17 cellular contexts compared by ENCODE assay signal in the genomic region with DNA sequence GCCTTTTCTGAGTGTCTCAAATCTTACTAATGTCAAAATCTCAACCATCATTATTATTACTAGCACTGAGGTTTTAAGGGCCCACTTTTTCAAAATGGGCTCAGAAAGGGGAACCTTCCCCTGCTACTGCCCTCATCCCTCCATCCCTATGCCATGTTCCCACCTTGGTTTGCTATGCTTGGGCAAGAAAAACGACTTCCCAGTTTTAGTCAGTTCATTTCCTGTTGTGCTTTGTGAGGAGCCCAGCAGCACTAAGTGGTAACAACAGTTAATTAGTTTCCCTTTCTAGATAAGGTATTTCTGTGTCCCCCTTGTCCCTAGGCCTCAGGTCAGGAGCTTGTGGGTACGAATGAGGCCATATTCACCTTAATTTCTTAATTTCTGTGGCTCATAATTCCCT.
A peak's percentile ranks its signal among the peaks of the same experiment; 100 is the strongest.
DNase-seq lines count a peak whose midpoint lies in the region; ATAC-seq and TF ChIP-seq lines count a peak whose summit lies in the region.
"Had no signal": no experiment of that assay in that cellular context is flagged by ENCODE, and none has a peak within 500 bp of the region (broad histone marks: within the 10 kb centered on the region; RNA-seq: fewer than 3 reads in every experiment).

No MANE protein-coding gene starts in this region.

- no peak overlapping the region for H3K4me3 Mint-ChIP-seq in activated T-helper 2 cell treated with anti-CD3 and anti-CD28 coated beads, Interferon-gamma antibody, Interleukin-2, Interleukin-4, amounts not matched to agents 10 μg/mL and 5 μg/mL and 100 μg/mL, durations not matched to agents 14 hours and 24 hours and 36 hours (ENCODE audit: low read depth)
- H3K4me3 Mint-ChIP-seq: endodermal cell had no signal

- DNase-seq in SKM-1 treated with dmso at 0.1 percent for 144 hours (lab: John Stamatoyannopoulos, UW; ENCODE audit: unreplicated experiment) (peak; percentile 44), SKM-1 (lab: John Stamatoyannopoulos, UW; ENCODE audit: unreplicated experiment) (no peak), foreskin melanocyte (no peak)
- DNase-seq in activated T-helper 2 cell treated with anti-CD3 and anti-CD28 coated beads, Interferon-gamma antibody, Interleukin-2, Interleukin-4, amounts not matched to agents 10 μg/mL and 5 μg/mL and 100 μg/mL, durations not matched to agents 14 hours and 24 hours and 36 hours (ENCODE audit: low spot score): no peak
- DNase-seq: activated T-cell treated with anti-CD3 and anti-CD28 coated beads, Interleukin-2, amount 50 U/mL, for 48 hours; C1 segment of cervical spinal cord; DMS153; endodermal cell; hypothalamus; NCI-H2171 treated with DMSO at 0.1 percent for 48 hours; nucleus accumbens; stimulated activated CD4-positive, alpha-beta T cell treated with anti-CD3 and anti-CD28 coated beads, Interleukin-4, amount 100 ng/mL, for 24 hours had no signal

- H3K27me3 Mint-ChIP-seq in activated T-helper 2 cell treated with anti-CD3 and anti-CD28 coated beads, Interferon-gamma antibody, Interleukin-2, Interleukin-4, amounts not matched to agents 10 μg/mL and 5 μg/mL and 100 μg/mL, durations not matched to agents 14 hours and 24 hours and 36 hours (ENCODE audit: low read depth): peaks cover 10% of the 10 kb centered on the region

- intact Hi-C loops in activated T-helper 2 cell treated with anti-CD3 and anti-CD28 coated beads, Interferon-gamma antibody, Interleukin-2, Interleukin-4, amounts not matched to agents 10 μg/mL and 5 μg/mL and 100 μg/mL, durations not matched to agents 14 hours and 24 hours and 36 hours (cut with micrococcal nuclease): no loop called here

- peak overlapping the region; percentile 67 for H3K27ac Mint-ChIP-seq in activated T-helper 2 cell treated with anti-CD3 and anti-CD28 coated beads, Interferon-gamma antibody, Interleukin-2, Interleukin-4, amounts not matched to agents 10 μg/mL and 5 μg/mL and 100 μg/mL, durations not matched to agents 14 hours and 24 hours and 36 hours
- H3K27ac Mint-ChIP-seq: endodermal cell had no signal

- ATAC-seq in GM21381 (IDR thresholded peaks at IDR 0.05; ENCODE audit: unreplicated experiment) (peak; percentile 38), HG03342 (IDR thresholded peaks at IDR 0.05; ENCODE audit: unreplicated experiment) (peak; percentile 40), GM21825 (IDR thresholded peaks at IDR 0.05; ENCODE audit: unreplicated experiment) (no peak), SK-N-SH treated with all-trans-retinoic acid at 6 μM for 48 hours (no peak)
- ATAC-seq: HepG2 had no signal

- no peaks in the 10 kb centered on the region for H3K9me3 Mint-ChIP-seq in activated T-helper 2 cell treated with anti-CD3 and anti-CD28 coated beads, Interferon-gamma antibody, Interleukin-2, Interleukin-4, amounts not matched to agents 10 μg/mL and 5 μg/mL and 100 μg/mL, durations not matched to agents 14 hours and 24 hours and 36 hours
- H3K9me3 Mint-ChIP-seq: endodermal cell had no signal

- peaks cover 34% of the 10 kb centered on the region for H3K4me1 Mint-ChIP-seq in activated T-helper 2 cell treated with anti-CD3 and anti-CD28 coated beads, Interferon-gamma antibody, Interleukin-2, Interleukin-4, amounts not matched to agents 10 μg/mL and 5 μg/mL and 100 μg/mL, durations not matched to agents 14 hours and 24 hours and 36 hours (ENCODE audit: low read depth)

- H3K36me3 Mint-ChIP-seq in activated T-helper 2 cell treated with anti-CD3 and anti-CD28 coated beads, Interferon-gamma antibody, Interleukin-2, Interleukin-4, amounts not matched to agents 10 μg/mL and 5 μg/mL and 100 μg/mL, durations not matched to agents 14 hours and 24 hours and 36 hours (ENCODE audit: low read depth): peaks cover 3% of the 10 kb centered on the region

TF ChIP-seq in SK-N-SH treated with all-trans-retinoic acid at 6 μM for 48 hours, 23 proteins besides CTCF, POLR2A, EP300 and RAD21:
- no peak for TF ChIP-seq PPARA (CRISPR knock-in tag; IDR thresholded peaks at IDR 0.05; ENCODE audit: borderline replicate concordance)
- TF ChIP-seq SNAI2 (CRISPR knock-in tag; IDR thresholded peaks at IDR 0.05): no peak
- no peak for TF ChIP-seq ZFP3 (CRISPR knock-in tag; IDR thresholded peaks at IDR 0.05)
- no peak for TF ChIP-seq POU6F1 (CRISPR knock-in tag; IDR thresholded peaks at IDR 0.05; ENCODE audit: borderline replicate concordance, low read depth)
- TF ChIP-seq RARB (CRISPR knock-in tag; IDR thresholded peaks at IDR 0.05): no peak
- no peak for TF ChIP-seq GLIS3 (CRISPR knock-in tag; IDR thresholded peaks at IDR 0.05)
- no peak for TF ChIP-seq ZC3H10 (CRISPR knock-in tag; IDR thresholded peaks at IDR 0.05)
- no peak for TF ChIP-seq ARNTL (CRISPR knock-in tag; IDR thresholded peaks at IDR 0.05; ENCODE audit: borderline replicate concordance, low read depth)
- TF ChIP-seq ZNF565 (CRISPR knock-in tag; conservative IDR thresholded peaks at IDR 0.05; ENCODE audit: low read depth): no peak
- no peak for TF ChIP-seq ZFP30 (CRISPR knock-in tag; IDR thresholded peaks at IDR 0.05)
- no peak for TF ChIP-seq CSRNP3 (CRISPR knock-in tag; IDR thresholded peaks at IDR 0.05)
- TF ChIP-seq TCF4 (CRISPR knock-in tag; IDR thresholded peaks at IDR 0.05; ENCODE audit: borderline replicate concordance): no peak
- no peak for TF ChIP-seq TOX (CRISPR knock-in tag; IDR thresholded peaks at IDR 0.05; ENCODE audit: borderline replicate concordance)
- no peak for TF ChIP-seq ESRRG (CRISPR knock-in tag; IDR thresholded peaks at IDR 0.05)

Comparison
In these comparisons a context has a peak if more than half of its experiments do, and no peak if none do; other contexts are left out.
1. ATAC-seq: peak in GM21381 (single experiment) and HG03342 (single experiment); none in GM21825 (single experiment) and SK-N-SH treated with all-trans-retinoic acid at 6 μM for 48 hours (single experiment).